In the genomic region with DNA sequence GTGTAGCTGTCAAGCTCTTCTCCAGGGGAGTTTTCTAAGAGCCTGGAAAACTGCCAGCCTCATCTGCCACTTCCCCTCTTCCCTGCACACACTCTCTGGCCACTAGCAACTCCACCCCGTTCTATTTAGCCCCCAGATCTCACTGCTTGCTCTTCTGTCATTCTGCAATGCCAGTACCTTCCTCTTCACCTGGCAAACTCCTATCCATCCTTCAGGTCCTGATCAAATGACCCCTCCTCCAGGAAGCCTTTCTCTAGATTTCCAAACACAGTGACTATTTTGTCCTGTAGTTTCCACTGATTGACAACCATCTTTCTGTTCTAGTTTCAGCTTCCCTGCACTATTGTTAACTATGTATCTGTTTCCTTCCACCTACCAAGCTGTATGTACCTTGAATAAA, we compare ENCODE assay signal across 15 cellular contexts.
DNase-seq lines count a peak whose midpoint lies in the region; ATAC-seq, FAIRE-seq and TF ChIP-seq lines count a peak whose summit lies in the region.
"Had no signal": no experiment of that assay in that cellular context is flagged by ENCODE, and none has a peak within 500 bp of the region (broad histone marks: within the 10 kb centered on the region; RNA-seq: fewer than 3 reads in every experiment).

No MANE protein-coding gene starts in this region.

- CTCF ChIA-PET in HEK293 (lab: Yijun Ruan, JAX) = interaction anchor here (0.6 to 1.3 kb wide), 2 partner anchors 13 to 692 kb away, joined by 3 read pairs; no protein-coding TSS in a partner anchor
- CTCF ChIA-PET in HepG2 (lab: Yijun Ruan, JAX; ENCODE audit: low intra/inter-chr PET ratio, low total read pairs) = no interaction called here

- TF ChIP-seq CTCF in HEK293 (tag by site-specific recombination; IDR thresholded peaks at IDR 0.05) = no peak
- no peak for TF ChIP-seq CTCF in upper lobe of right lung (IDR thresholded peaks at IDR 0.05)
- no peak for TF ChIP-seq CTCF in HepG2 (CRISPR knock-in tag; IDR thresholded peaks at IDR 0.05)

- no peak for TF ChIP-seq POLR2A in HepG2 (IDR thresholded peaks at IDR 0.05; ENCODE audit: insufficient read depth in 1 of 2, low read depth in 2 of 2, low read length in 2 of 2)

- H3K4me3 ChIP-seq in HEK293 (ENCODE audit: low read depth, low read length) = no peak overlapping the region
- no peak overlapping the region for H3K4me3 ChIP-seq in upper lobe of right lung
- no peak overlapping the region for H3K4me3 ChIP-seq in HepG2 (replicated peaks in 1 of 3; ENCODE audit: insufficient read depth in 1 of 3, low read depth in 2 of 3, low read length in 3 of 3)
- H3K4me3 ChIP-seq: BLaER1 treated with 17β-estradiol and CSF1 and Interleukin-3, amounts not matched to agents 10 nM and 100 nM had no signal

- ATAC-seq in upper lobe of right lung (no peak), HepG2 (no peak)
- ATAC-seq: CD8-positive, alpha-beta T cell had no signal

- TF ChIP-seq RAD21 in HepG2 (CRISPR knock-in tag; IDR thresholded peaks at IDR 0.05) = no peak

- TF ChIP-seq EP300 in HepG2 (IDR thresholded peaks at IDR 0.05; ENCODE audit: low read depth in 2 of 2, low read length in 2 of 2) (no peak), HepG2 (CRISPR knock-in tag; IDR thresholded peaks at IDR 0.05; ENCODE audit: borderline replicate concordance) (no peak)

- in situ Hi-C loops in HepG2 (cut with HindIII; ENCODE audit: extremely low pct_ligation_motif_present, low pct_unique_long_range_greater_than_20kb) = no loop called here

- FAIRE-seq in HepG2 (lab: Jason Lieb, UNC) = no peak
- FAIRE-seq: G401.6, GM12891, GM19239, H1 had no signal

- no peak overlapping the region for H3K9ac ChIP-seq in HepG2 (ENCODE audit: insufficient read depth, low read depth, low read length)
- H3K9ac ChIP-seq: BLaER1 treated with 17β-estradiol and CSF1 and Interleukin-3, amounts not matched to agents 10 nM and 100 nM had no signal

- POLR2A ChIA-PET in HEK293 (lab: Yijun Ruan, JAX) = no interaction called here
- POLR2A ChIA-PET in HepG2 (lab: Yijun Ruan, JAX) = no interaction called here

- H3K4me1 ChIP-seq in HEK293 (ENCODE audit: control insufficient read depth, insufficient read depth, low read length) (no peaks in the 10 kb centered on the region), upper lobe of right lung (no peaks in the 10 kb centered on the region), HepG2 (ENCODE audit: insufficient read depth, low read length) (no peaks in the 10 kb centered on the region)
- H3K4me1 ChIP-seq: BLaER1 treated with 17β-estradiol and CSF1 and Interleukin-3, amounts not matched to agents 10 nM and 100 nM had no signal

- intact Hi-C loops in upper lobe of right lung (cut with DNase I) (no loop called here), HepG2 (cut with micrococcal nuclease; ENCODE audit: unreplicated experiment) (no loop called here)

- no peaks in the 10 kb centered on the region for H4K20me1 ChIP-seq in HepG2 (ENCODE audit: insufficient read depth, low read length)
- H4K20me1 ChIP-seq: BLaER1 treated with 17β-estradiol and CSF1 and Interleukin-3, amounts not matched to agents 10 nM and 100 nM had no signal

- WGBS in HepG2 (ENCODE audit: low lambda C conversion rate) = 0% methylated on average over 1 of the region's 1 CpG

- H3K9me3 ChIP-seq in HEK293 (ENCODE audit: control insufficient read depth, insufficient read depth, low read depth, low read length) (no peaks in the 10 kb centered on the region), upper lobe of right lung (no peaks in the 10 kb centered on the region), HepG2 (ENCODE audit: low read length) (no peaks in the 10 kb centered on the region)
- H3K9me3 ChIP-seq: BLaER1 treated with 17β-estradiol and CSF1 and Interleukin-3, amounts not matched to agents 10 nM and 100 nM had no signal

- H3K27me3 ChIP-seq in upper lobe of right lung (no peaks in the 10 kb centered on the region), HepG2 (ENCODE audit: control insufficient read depth in 1 of 2, insufficient read depth in 2 of 2, low read length in 2 of 2) (0 out of 5 replicates have a peak, but pooled peaks cover 0 to 3% of the 10 kb centered on the region in 2 experiments)
- H3K27me3 ChIP-seq: BLaER1 treated with 17β-estradiol and CSF1 and Interleukin-3, amounts not matched to agents 10 nM and 100 nM had no signal

- H3K27ac ChIP-seq in HEK293 (ENCODE audit: extremely low read depth, low read depth, low read length) (no peak overlapping the region), upper lobe of right lung (no peak overlapping the region), HepG2 (ENCODE audit: extremely low read length, insufficient read depth, low read length) (no peak overlapping the region)
- H3K27ac ChIP-seq: BLaER1 treated with 17β-estradiol and CSF1 and Interleukin-3, amounts not matched to agents 10 nM and 100 nM had no signal

- H3K79me2 ChIP-seq in HepG2 (ENCODE audit: insufficient read depth, low read length) = no peaks in the 10 kb centered on the region

- no TSS peak for BruUV-seq in HepG2 (replicated peaks; lab: Mats Ljungman, UMichigan)

- no peaks in the 10 kb centered on the region for H3K36me3 ChIP-seq in HEK293 (ENCODE audit: control insufficient read depth in 2 of 2, insufficient read depth in 1 of 2, low read length in 2 of 2)
- no peaks in the 10 kb centered on the region for H3K36me3 ChIP-seq in upper lobe of right lung
- no peaks in the 10 kb centered on the region for H3K36me3 ChIP-seq in HepG2 (replicated peaks in 1 of 2; ENCODE audit: control insufficient read depth in 1 of 2, insufficient read depth in 2 of 2, low read length in 2 of 2)
- H3K36me3 ChIP-seq: BLaER1 treated with 17β-estradiol and CSF1 and Interleukin-3, amounts not matched to agents 10 nM and 100 nM had no signal

- no peak overlapping the region for H2AFZ ChIP-seq in HepG2 (ENCODE audit: low read length)

- DNase-seq in NCI-H2107 treated with DMSO at 0.1 percent for 48 hours (lab: John Stamatoyannopoulos, UW; ENCODE audit: unreplicated experiment) = peak; percentile 55
- DNase-seq in NCI-H2107 (lab: John Stamatoyannopoulos, UW) = no peak
- peak; percentile 94 for DNase-seq in NCI-H1105 treated with DMSO at 0.1 percent for 48 hours (lab: John Stamatoyannopoulos, UW)
- DNase-seq in upper lobe of right lung = peak; percentile 7
- DNase-seq in HepG2 (ENCODE audit: low spot score) = no peak
- DNase-seq: Calu3; CD8-positive, alpha-beta T cell; H9; IMR-90 had no signal

- no peak overlapping the region for H3K4me2 ChIP-seq in HepG2 (ENCODE audit: low read depth, low read length)
- H3K4me2 ChIP-seq: BLaER1 treated with 17β-estradiol and CSF1 and Interleukin-3, amounts not matched to agents 10 nM and 100 nM had no signal

TF ChIP-seq in HEK293, 187 proteins besides CTCF, POLR2A, EP300 and RAD21:
- TF ChIP-seq, protein P1, sequence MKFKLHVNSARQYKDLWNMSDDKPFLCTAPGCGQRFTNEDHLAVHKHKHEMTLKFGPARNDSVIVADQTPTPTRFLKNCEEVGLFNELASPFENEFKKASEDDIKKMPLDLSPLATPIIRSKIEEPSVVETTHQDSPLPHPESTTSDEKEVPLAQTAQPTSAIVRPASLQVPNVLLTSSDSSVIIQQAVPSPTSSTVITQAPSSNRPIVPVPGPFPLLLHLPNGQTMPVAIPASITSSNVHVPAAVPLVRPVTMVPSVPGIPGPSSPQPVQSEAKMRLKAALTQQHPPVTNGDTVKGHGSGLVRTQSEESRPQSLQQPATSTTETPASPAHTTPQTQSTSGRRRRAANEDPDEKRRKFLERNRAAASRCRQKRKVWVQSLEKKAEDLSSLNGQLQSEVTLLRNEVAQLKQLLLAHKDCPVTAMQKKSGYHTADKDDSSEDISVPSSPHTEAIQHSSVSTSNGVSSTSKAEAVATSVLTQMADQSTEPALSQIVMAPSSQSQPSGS (tag by site-specific recombination; IDR thresholded peaks at IDR 0.05; ENCODE audit: low read depth) = no peak
- TF ChIP-seq ZFP3 (tag by site-specific recombination; IDR thresholded peaks at IDR 0.05; ENCODE audit: low read depth) = peak; percentile 75; the same call in 1 of the 2 replicates
TF ChIP-seq in HEK293: peak in this region for 1.

TF ChIP-seq in HepG2, 621 proteins besides CTCF, POLR2A, EP300 and RAD21 (continues in another document):
- no peak for TF ChIP-seq BRCA1 (CRISPR knock-in tag; IDR thresholded peaks at IDR 0.05)
- no peak for TF ChIP-seq MIER3 (CRISPR knock-in tag; IDR thresholded peaks at IDR 0.05; ENCODE audit: borderline replicate concordance)

Comparison
In these comparisons a context has a peak if more than half of its experiments do, and no peak if none do; other contexts are left out.
1. DNase-seq: peak in NCI-H2107 treated with DMSO at 0.1 percent for 48 hours (single experiment), NCI-H1105 treated with DMSO at 0.1 percent for 48 hours (single experiment) and upper lobe of right lung (single experiment); none in NCI-H2107 (single experiment) and HepG2 (single experiment).